Comparison of ENCODE assay signal across 20 cellular contexts in genomic region chr3:105700575-105700974, GRCh38.
DNase-seq lines count a peak whose midpoint lies in the region; ATAC-seq lines count a peak whose summit lies in the region.
"Had no signal": no experiment of that assay in that cellular context is flagged by ENCODE, and none has a peak within 500 bp of the region (broad histone marks: within the 10 kb centered on the region; RNA-seq: fewer than 3 reads in every experiment).

No MANE protein-coding gene starts in this region.

- H3K4me3 Mint-ChIP-seq in T-helper 2 cell treated with Interferon-gamma antibody and Interleukin-4, amounts not matched to agents 5 μg/mL and 100 μg/mL, for 36 hours, result no peak overlapping the region
- no peak overlapping the region for H3K4me3 Mint-ChIP-seq in activated naive CD8-positive, alpha-beta T cell treated with anti-CD3 and anti-CD28 coated beads, Interleukin-2, amount 10 ng/mL, durations not matched to agents 7 days and 5 days
- H3K4me3 Mint-ChIP-seq: endodermal cell, IgD-negative memory B cell had no signal

- peaks cover 25% of the 10 kb centered on the region for H3K4me1 Mint-ChIP-seq in T-helper 2 cell treated with Interferon-gamma antibody and Interleukin-4, amounts not matched to agents 5 μg/mL and 100 μg/mL, for 36 hours (ENCODE audit: low read depth)
- H3K4me1 Mint-ChIP-seq in activated naive CD8-positive, alpha-beta T cell treated with anti-CD3 and anti-CD28 coated beads, Interleukin-2, amount 10 ng/mL, durations not matched to agents 7 days and 5 days, result peaks cover 22% of the 10 kb centered on the region

- no peaks in the 10 kb centered on the region for H3K27me3 Mint-ChIP-seq in T-helper 2 cell treated with Interferon-gamma antibody and Interleukin-4, amounts not matched to agents 5 μg/mL and 100 μg/mL, for 36 hours (ENCODE audit: low read depth)
- H3K27me3 Mint-ChIP-seq in activated naive CD8-positive, alpha-beta T cell treated with anti-CD3 and anti-CD28 coated beads, Interleukin-2, amount 10 ng/mL, durations not matched to agents 7 days and 5 days, result no peaks in the 10 kb centered on the region
- H3K27me3 Mint-ChIP-seq: IgD-negative memory B cell had no signal

- ATAC-seq in activated naive CD8-positive, alpha-beta T cell treated with anti-CD3 and anti-CD28 coated beads, Interleukin-2, amount 10 ng/mL, durations not matched to agents 7 days and 5 days (ENCODE audit: low read depth), result peak; percentile 73
- ATAC-seq in GM21717 (IDR thresholded peaks at IDR 0.05; ENCODE audit: unreplicated experiment), result no peak
- ATAC-seq in HG03045 (IDR thresholded peaks at IDR 0.05; ENCODE audit: unreplicated experiment), result no peak

- H3K9me3 Mint-ChIP-seq in T-helper 2 cell treated with Interferon-gamma antibody and Interleukin-4, amounts not matched to agents 5 μg/mL and 100 μg/mL, for 36 hours, result no peaks in the 10 kb centered on the region
- no peaks in the 10 kb centered on the region for H3K9me3 Mint-ChIP-seq in activated naive CD8-positive, alpha-beta T cell treated with anti-CD3 and anti-CD28 coated beads, Interleukin-2, amount 10 ng/mL, durations not matched to agents 7 days and 5 days
- H3K9me3 Mint-ChIP-seq: endodermal cell, IgD-negative memory B cell had no signal

- DNase-seq in activated gamma-delta T cell treated with Interleukin-2 at 50 U/mL for 16 hours (peak; percentile 4), activated gamma-delta T cell (lab: John Stamatoyannopoulos, UW) (no peak), SKM-1 treated with dmso at 0.1 percent for 144 hours (lab: John Stamatoyannopoulos, UW; ENCODE audit: unreplicated experiment) (no peak)
- DNase-seq in T-helper 2 cell treated with Interferon-gamma antibody and Interleukin-4, amounts not matched to agents 5 μg/mL and 100 μg/mL, for 36 hours (ENCODE audit: low spot score), result peak; percentile 18
- DNase-seq in activated naive CD8-positive, alpha-beta T cell treated with anti-CD3 and anti-CD28 coated beads, Interleukin-2, amount 10 ng/mL, durations not matched to agents 7 days and 5 days, result no peak
- DNase-seq in stimulated activated CD8-positive, alpha-beta memory T cell treated with anti-CD3 and anti-CD28 coated beads, Interleukin-4, amount 100 ng/mL, for 24 hours (ENCODE audit: low read depth), result peak; percentile 1
- DNase-seq: activated CD4-positive, CD25-positive, alpha-beta regulatory T cell treated with anti-CD3 and anti-CD28 coated beads, Interleukin-2, amount 50 U/mL, for 72 hours; activated effector memory CD4-positive, alpha-beta T cell treated with anti-CD3 and anti-CD28 coated beads, Interleukin-2, amount 50 U/mL, for 16 hours; DMS79; endodermal cell; glutamatergic neuron; left ventricle myocardium inferior; NCI-H146; PC-9; SJCRH30; stimulated activated naive CD4-positive, alpha-beta T cell; T-helper 9 cell had no signal

- H3K36me3 Mint-ChIP-seq in T-helper 2 cell treated with Interferon-gamma antibody and Interleukin-4, amounts not matched to agents 5 μg/mL and 100 μg/mL, for 36 hours (ENCODE audit: low read depth), result peaks cover 54% of the 10 kb centered on the region
- H3K36me3 Mint-ChIP-seq in activated naive CD8-positive, alpha-beta T cell treated with anti-CD3 and anti-CD28 coated beads, Interleukin-2, amount 10 ng/mL, durations not matched to agents 7 days and 5 days, result peaks cover 58% of the 10 kb centered on the region

- POLR2A ChIA-PET in activated naive CD8-positive, alpha-beta T cell treated with anti-CD3 and anti-CD28 coated beads, Interleukin-2, amount 10 ng/mL, durations not matched to agents 7 days and 5 days (lab: Charles Lee), result no interaction called here

- no peak overlapping the region for H3K27ac Mint-ChIP-seq in T-helper 2 cell treated with Interferon-gamma antibody and Interleukin-4, amounts not matched to agents 5 μg/mL and 100 μg/mL, for 36 hours
- H3K27ac Mint-ChIP-seq in activated naive CD8-positive, alpha-beta T cell treated with anti-CD3 and anti-CD28 coated beads, Interleukin-2, amount 10 ng/mL, durations not matched to agents 7 days and 5 days, result peak overlapping the region; percentile 4
- H3K27ac Mint-ChIP-seq: endodermal cell had no signal

Comparison
In these comparisons a context has a peak if more than half of its experiments do, and no peak if none do; other contexts are left out.
1. DNase-seq: peak in activated gamma-delta T cell treated with Interleukin-2 at 50 U/mL for 16 hours (single experiment), T-helper 2 cell treated with Interferon-gamma antibody and Interleukin-4, amounts not matched to agents 5 μg/mL and 100 μg/mL, for 36 hours (single experiment) and stimulated activated CD8-positive, alpha-beta memory T cell treated with anti-CD3 and anti-CD28 coated beads, Interleukin-4, amount 100 ng/mL, for 24 hours (single experiment); none in activated gamma-delta T cell (single experiment), activated naive CD8-positive, alpha-beta T cell treated with anti-CD3 and anti-CD28 coated beads, Interleukin-2, amount 10 ng/mL, durations not matched to agents 7 days and 5 days (single experiment) and SKM-1 treated with dmso at 0.1 percent for 144 hours (single experiment).